15 cellular contexts compared by ENCODE assay signal in genomic region chr11:36743039-36743438, GRCh38.
DNase-seq lines count a peak whose midpoint lies in the region; ATAC-seq and TF ChIP-seq lines count a peak whose summit lies in the region.
"Had no signal": no experiment of that assay in that cellular context is flagged by ENCODE, and none has a peak within 500 bp of the region (broad histone marks: within the 10 kb centered on the region; RNA-seq: fewer than 3 reads in every experiment).

No MANE protein-coding gene starts in this region.

- intact Hi-C loops in left cardiac atrium (cut with DNase I) (no loop called here), body of pancreas (cut with DNase I) (no loop called here)

- H3K27me3 ChIP-seq in body of pancreas = no peaks in the 10 kb centered on the region
- H3K27me3 ChIP-seq: right lobe of liver had no signal

- no peaks in the 10 kb centered on the region for H3K9me3 ChIP-seq in body of pancreas
- H3K9me3 ChIP-seq: right lobe of liver had no signal

- no peaks in the 10 kb centered on the region for H3K36me3 ChIP-seq in body of pancreas (replicated peaks in 1 of 2; ENCODE audit: insufficient read depth in 1 of 2, low read depth in 2 of 2)
- H3K36me3 ChIP-seq: right lobe of liver had no signal

- no peak for DNase-seq in left cardiac atrium
- DNase-seq in cerebellar nuclear complex (lab: John Stamatoyannopoulos, UW) = no peak
- no peak for DNase-seq in hippocampal formation (lab: John Stamatoyannopoulos, UW)
- no peak for DNase-seq in body of pancreas
- DNase-seq: activated CD4-positive, alpha-beta T cell treated with anti-CD3 and anti-CD28 coated beads, Interleukin-2, amount 10 ng/mL, durations not matched to agents 7 days and 5 days; CD8-positive, alpha-beta memory T cell; endodermal cell; glutamatergic neuron; NCI-H446; right lobe of liver; RPMI8226 had no signal

- WGBS in body of pancreas, 2 donors = 82 to 83% methylated on average over 2 of the region's 2 CpGs

- no peaks in the 10 kb centered on the region for H3K4me1 ChIP-seq in body of pancreas

- ATAC-seq in GM19035 (IDR thresholded peaks at IDR 0.05; ENCODE audit: unreplicated experiment) (peak; percentile 55), GM21786 (IDR thresholded peaks at IDR 0.05; ENCODE audit: unreplicated experiment) (peak; percentile 38), HG03108 (IDR thresholded peaks at IDR 0.05; ENCODE audit: unreplicated experiment) (peak; percentile 50), left cardiac atrium (no peak), body of pancreas (no peak)
- ATAC-seq: left lobe of liver, right lobe of liver had no signal

- TF ChIP-seq CTCF in body of pancreas (IDR thresholded peaks at IDR 0.05) = no peak

- no peak overlapping the region for H3K27ac ChIP-seq in body of pancreas
- H3K27ac ChIP-seq: right lobe of liver had no signal

- TF ChIP-seq POLR2A in body of pancreas (IDR thresholded peaks at IDR 0.05) = no peak

- H3K4me3 ChIP-seq in body of pancreas = no peak overlapping the region
- H3K4me3 ChIP-seq: right lobe of liver had no signal

Comparison
In these comparisons a context has a peak if more than half of its experiments do, and no peak if none do; other contexts are left out.
1. ATAC-seq: peak in GM19035 (single experiment), GM21786 (single experiment) and HG03108 (single experiment); none in left cardiac atrium (0 of 2) and body of pancreas (single experiment).